Comparison of ENCODE assay signal across 1 cellular context in genomic region chr7:5533821-5534367, GRCh38.
TF ChIP-seq lines count a peak whose summit lies in the region.

No MANE protein-coding gene starts in this region.

TF ChIP-seq in HepG2, 621 proteins besides CTCF, POLR2A, EP300 and RAD21 (continued from another document and continues in another):
- TF ChIP-seq HIC2 (CRISPR knock-in tag; IDR thresholded peaks at IDR 0.05; ENCODE audit: low read depth) (0 out of 2 replicates have a peak, but pooled peaks have one; percentile 33), NPAS2 (CRISPR knock-in tag; IDR thresholded peaks at IDR 0.05; ENCODE audit: borderline replicate concordance) (no peak), PRDM15 (CRISPR knock-in tag; IDR thresholded peaks at IDR 0.05) (no peak), ZNF430 (CRISPR knock-in tag; IDR thresholded peaks at IDR 0.05) (no peak), TAF15 (IDR thresholded peaks at IDR 0.05; ENCODE audit: low read depth, low read length, poor library complexity, severe bottlenecking) (no peak), ZNF574 (CRISPR knock-in tag; IDR thresholded peaks at IDR 0.05) (0 out of 2 replicates have a peak, but pooled peaks have one; percentile 44), ZNF878 (CRISPR knock-in tag; IDR thresholded peaks at IDR 0.05) (no peak), CREBL2 (CRISPR knock-in tag; IDR thresholded peaks at IDR 0.05; ENCODE audit: borderline replicate concordance) (no peak), E2F5 (CRISPR knock-in tag; conservative IDR thresholded peaks at IDR 0.05) (no peak), CSRNP2 (CRISPR knock-in tag; conservative IDR thresholded peaks at IDR 0.05; ENCODE audit: low read depth) (no peak), NAIF1 (CRISPR knock-in tag; IDR thresholded peaks at IDR 0.05; ENCODE audit: borderline replicate concordance) (no peak), RAD51 (IDR thresholded peaks at IDR 0.05; ENCODE audit: borderline replicate concordance) (peak; percentile 43), DMAP1 (CRISPR knock-in tag; IDR thresholded peaks at IDR 0.05) (peak; percentile 38; the same call in 1 of the 2 replicates), HDAC2 (CRISPR knock-in tag; IDR thresholded peaks at IDR 0.05) (peak; percentile 28; the same call in 1 of the 2 replicates), ISL2 (CRISPR knock-in tag; IDR thresholded peaks at IDR 0.05) (no peak), SRSF9 (IDR thresholded peaks at IDR 0.05; ENCODE audit: borderline replicate concordance, insufficient read depth, low read depth, low read length, poor library complexity, severe bottlenecking) (no peak), ZNF317 (CRISPR knock-in tag; IDR thresholded peaks at IDR 0.05) (no peak), POGZ (CRISPR knock-in tag; IDR thresholded peaks at IDR 0.05) (no peak), ZFY (CRISPR knock-in tag; IDR thresholded peaks at IDR 0.05) (peak; percentile 30; the same call in 1 of the 2 replicates), XBP1 (CRISPR knock-in tag; IDR thresholded peaks at IDR 0.05) (no peak), USF2 (IDR thresholded peaks at IDR 0.05; ENCODE audit: low read depth, low read length) (peak; percentile 24; the same call in 1 of the 2 replicates), USF2 (CRISPR knock-in tag; IDR thresholded peaks at IDR 0.05; ENCODE audit: borderline replicate concordance) (peak; percentile 85; the same call in 1 of the 2 replicates), ARID5B (CRISPR knock-in tag; IDR thresholded peaks at IDR 0.05) (peak; percentile 26; the same call in 1 of the 2 replicates), ZNF280B (CRISPR knock-in tag; IDR thresholded peaks at IDR 0.05; ENCODE audit: borderline replicate concordance) (no peak), ZNF121 (CRISPR knock-in tag; IDR thresholded peaks at IDR 0.05) (no peak), DPF2 (CRISPR knock-in tag; IDR thresholded peaks at IDR 0.05; ENCODE audit: borderline replicate concordance, low read depth) (no peak), RFXAP (CRISPR knock-in tag; IDR thresholded peaks at IDR 0.05; ENCODE audit: borderline replicate concordance) (no peak), HNRNPH1 (optimal IDR thresholded peaks at IDR 0.05; ENCODE audit: low read depth, low read length) (no peak), ZFP90 (CRISPR knock-in tag; IDR thresholded peaks at IDR 0.05; ENCODE audit: borderline replicate concordance) (no peak; the same call in 1 of the 2 replicates), ZNF543 (CRISPR knock-in tag; IDR thresholded peaks at IDR 0.05) (no peak), ZNF280D (CRISPR knock-in tag; IDR thresholded peaks at IDR 0.05) (no peak), HMG20B (CRISPR knock-in tag; conservative IDR thresholded peaks at IDR 0.05) (0 out of 2 replicates have a peak, but pooled peaks have one; percentile 26), NFE2 (CRISPR knock-in tag; IDR thresholded peaks at IDR 0.05) (no peak)
